ENCODE assay signal across 1 cellular context in the genomic region with DNA sequence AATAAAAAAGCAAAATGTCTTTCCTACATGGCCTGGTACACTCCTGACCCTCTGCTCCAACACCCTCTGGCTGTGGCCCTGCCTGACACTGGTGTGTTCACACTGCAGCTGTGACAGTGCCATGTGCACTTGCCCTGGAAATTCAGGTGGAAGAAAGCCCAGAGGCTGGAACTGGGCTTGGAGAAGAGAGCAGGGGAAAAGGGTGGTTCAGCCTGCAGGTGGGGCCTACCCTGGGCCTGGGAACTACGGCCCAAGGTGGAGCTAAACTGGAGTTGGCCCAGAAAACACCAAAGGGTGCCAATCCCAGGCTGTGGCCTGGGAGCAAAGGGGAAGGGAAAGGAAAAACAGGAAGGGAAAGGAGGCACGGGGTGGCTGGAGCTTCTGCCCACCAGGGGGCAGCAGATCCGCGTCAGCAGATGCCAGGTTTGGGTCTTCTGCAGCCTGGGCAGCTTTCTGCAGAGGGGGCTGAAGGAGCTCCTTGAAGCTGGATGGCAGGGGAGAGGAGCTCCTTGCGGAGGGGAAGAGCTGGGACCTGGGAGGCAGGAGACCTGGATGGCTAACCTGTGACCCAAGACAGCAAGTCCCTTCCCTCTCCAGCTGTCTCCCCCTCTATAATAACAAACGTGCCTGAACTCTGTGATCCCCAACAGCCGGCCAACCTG.
TF ChIP-seq lines count a peak whose summit lies in the region.

No MANE protein-coding gene starts in this region.

TF ChIP-seq in HepG2, 621 proteins besides CTCF, POLR2A, EP300 and RAD21 (continued from another document and continues in another):
- TF ChIP-seq, protein P1, sequence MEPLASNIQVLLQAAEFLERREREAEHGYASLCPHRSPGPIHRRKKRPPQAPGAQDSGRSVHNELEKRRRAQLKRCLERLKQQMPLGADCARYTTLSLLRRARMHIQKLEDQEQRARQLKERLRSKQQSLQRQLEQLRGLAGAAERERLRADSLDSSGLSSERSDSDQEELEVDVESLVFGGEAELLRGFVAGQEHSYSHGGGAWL (CRISPR knock-in tag; IDR thresholded peaks at IDR 0.05) = no peak
- no peak for TF ChIP-seq RNF2 (conservative IDR thresholded peaks at IDR 0.05; ENCODE audit: low read depth)
- TF ChIP-seq, protein P2, sequence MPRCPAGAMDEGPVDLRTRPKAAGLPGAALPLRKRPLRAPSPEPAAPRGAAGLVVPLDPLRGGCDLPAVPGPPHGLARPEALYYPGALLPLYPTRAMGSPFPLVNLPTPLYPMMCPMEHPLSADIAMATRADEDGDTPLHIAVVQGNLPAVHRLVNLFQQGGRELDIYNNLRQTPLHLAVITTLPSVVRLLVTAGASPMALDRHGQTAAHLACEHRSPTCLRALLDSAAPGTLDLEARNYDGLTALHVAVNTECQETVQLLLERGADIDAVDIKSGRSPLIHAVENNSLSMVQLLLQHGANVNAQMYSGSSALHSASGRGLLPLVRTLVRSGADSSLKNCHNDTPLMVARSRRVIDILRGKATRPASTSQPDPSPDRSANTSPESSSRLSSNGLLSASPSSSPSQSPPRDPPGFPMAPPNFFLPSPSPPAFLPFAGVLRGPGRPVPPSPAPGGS (CRISPR knock-in tag; IDR thresholded peaks at IDR 0.05) = 0 out of 2 replicates have a peak, but pooled peaks have one; percentile 40
- no peak for TF ChIP-seq HNF4A (CRISPR knock-in tag; IDR thresholded peaks at IDR 0.05)
- TF ChIP-seq ZNF777 (CRISPR knock-in tag; IDR thresholded peaks at IDR 0.05) = no peak
- TF ChIP-seq STAG1 (CRISPR knock-in tag; IDR thresholded peaks at IDR 0.05) = peak; percentile 91
- no peak for TF ChIP-seq SMYD3 (CRISPR knock-in tag; IDR thresholded peaks at IDR 0.05)
- TF ChIP-seq GATAD2A (CRISPR knock-in tag; IDR thresholded peaks at IDR 0.05) = 0 out of 2 replicates have a peak, but pooled peaks have one; percentile 21
- 0 out of 2 replicates have a peak, but pooled peaks have one; percentile 22 for TF ChIP-seq TOE1 (CRISPR knock-in tag; IDR thresholded peaks at IDR 0.05)
- TF ChIP-seq, protein P3, sequence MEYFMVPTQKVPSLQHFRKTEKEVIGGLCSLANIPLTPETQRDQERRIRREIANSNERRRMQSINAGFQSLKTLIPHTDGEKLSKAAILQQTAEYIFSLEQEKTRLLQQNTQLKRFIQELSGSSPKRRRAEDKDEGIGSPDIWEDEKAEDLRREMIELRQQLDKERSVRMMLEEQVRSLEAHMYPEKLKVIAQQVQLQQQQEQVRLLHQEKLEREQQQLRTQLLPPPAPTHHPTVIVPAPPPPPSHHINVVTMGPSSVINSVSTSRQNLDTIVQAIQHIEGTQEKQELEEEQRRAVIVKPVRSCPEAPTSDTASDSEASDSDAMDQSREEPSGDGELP (IDR thresholded peaks at IDR 0.05; ENCODE audit: borderline replicate concordance, low read depth) = peak; percentile 38; the same call in 1 of the 2 replicates
- no peak for TF ChIP-seq TSC22D2 (CRISPR knock-in tag; IDR thresholded peaks at IDR 0.05; ENCODE audit: borderline replicate concordance)
- TF ChIP-seq RBAK (CRISPR knock-in tag; IDR thresholded peaks at IDR 0.05) = no peak
- TF ChIP-seq, protein P4, sequence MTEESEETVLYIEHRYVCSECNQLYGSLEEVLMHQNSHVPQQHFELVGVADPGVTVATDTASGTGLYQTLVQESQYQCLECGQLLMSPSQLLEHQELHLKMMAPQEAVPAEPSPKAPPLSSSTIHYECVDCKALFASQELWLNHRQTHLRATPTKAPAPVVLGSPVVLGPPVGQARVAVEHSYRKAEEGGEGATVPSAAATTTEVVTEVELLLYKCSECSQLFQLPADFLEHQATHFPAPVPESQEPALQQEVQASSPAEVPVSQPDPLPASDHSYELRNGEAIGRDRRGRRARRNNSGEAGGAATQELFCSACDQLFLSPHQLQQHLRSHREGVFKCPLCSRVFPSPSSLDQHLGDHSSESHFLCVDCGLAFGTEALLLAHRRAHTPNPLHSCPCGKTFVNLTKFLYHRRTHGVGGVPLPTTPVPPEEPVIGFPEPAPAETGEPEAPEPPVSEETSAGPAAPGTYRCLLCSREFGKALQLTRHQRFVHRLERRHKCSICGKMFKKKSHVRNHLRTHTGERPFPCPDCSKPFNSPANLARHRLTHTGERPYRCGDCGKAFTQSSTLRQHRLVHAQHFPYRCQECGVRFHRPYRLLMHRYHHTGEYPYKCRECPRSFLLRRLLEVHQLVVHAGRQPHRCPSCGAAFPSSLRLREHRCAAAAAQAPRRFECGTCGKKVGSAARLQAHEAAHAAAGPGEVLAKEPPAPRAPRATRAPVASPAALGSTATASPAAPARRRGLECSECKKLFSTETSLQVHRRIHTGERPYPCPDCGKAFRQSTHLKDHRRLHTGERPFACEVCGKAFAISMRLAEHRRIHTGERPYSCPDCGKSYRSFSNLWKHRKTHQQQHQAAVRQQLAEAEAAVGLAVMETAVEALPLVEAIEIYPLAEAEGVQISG (CRISPR knock-in tag; IDR thresholded peaks at IDR 0.05) = peak; percentile 59
- 0 out of 2 replicates have a peak, but pooled peaks have one; percentile 13 for TF ChIP-seq ZNF484 (CRISPR knock-in tag; IDR thresholded peaks at IDR 0.05; ENCODE audit: borderline replicate concordance, low read depth)
- no peak for TF ChIP-seq GLI4 (CRISPR knock-in tag; IDR thresholded peaks at IDR 0.05; ENCODE audit: borderline replicate concordance)
- TF ChIP-seq, protein P5, sequence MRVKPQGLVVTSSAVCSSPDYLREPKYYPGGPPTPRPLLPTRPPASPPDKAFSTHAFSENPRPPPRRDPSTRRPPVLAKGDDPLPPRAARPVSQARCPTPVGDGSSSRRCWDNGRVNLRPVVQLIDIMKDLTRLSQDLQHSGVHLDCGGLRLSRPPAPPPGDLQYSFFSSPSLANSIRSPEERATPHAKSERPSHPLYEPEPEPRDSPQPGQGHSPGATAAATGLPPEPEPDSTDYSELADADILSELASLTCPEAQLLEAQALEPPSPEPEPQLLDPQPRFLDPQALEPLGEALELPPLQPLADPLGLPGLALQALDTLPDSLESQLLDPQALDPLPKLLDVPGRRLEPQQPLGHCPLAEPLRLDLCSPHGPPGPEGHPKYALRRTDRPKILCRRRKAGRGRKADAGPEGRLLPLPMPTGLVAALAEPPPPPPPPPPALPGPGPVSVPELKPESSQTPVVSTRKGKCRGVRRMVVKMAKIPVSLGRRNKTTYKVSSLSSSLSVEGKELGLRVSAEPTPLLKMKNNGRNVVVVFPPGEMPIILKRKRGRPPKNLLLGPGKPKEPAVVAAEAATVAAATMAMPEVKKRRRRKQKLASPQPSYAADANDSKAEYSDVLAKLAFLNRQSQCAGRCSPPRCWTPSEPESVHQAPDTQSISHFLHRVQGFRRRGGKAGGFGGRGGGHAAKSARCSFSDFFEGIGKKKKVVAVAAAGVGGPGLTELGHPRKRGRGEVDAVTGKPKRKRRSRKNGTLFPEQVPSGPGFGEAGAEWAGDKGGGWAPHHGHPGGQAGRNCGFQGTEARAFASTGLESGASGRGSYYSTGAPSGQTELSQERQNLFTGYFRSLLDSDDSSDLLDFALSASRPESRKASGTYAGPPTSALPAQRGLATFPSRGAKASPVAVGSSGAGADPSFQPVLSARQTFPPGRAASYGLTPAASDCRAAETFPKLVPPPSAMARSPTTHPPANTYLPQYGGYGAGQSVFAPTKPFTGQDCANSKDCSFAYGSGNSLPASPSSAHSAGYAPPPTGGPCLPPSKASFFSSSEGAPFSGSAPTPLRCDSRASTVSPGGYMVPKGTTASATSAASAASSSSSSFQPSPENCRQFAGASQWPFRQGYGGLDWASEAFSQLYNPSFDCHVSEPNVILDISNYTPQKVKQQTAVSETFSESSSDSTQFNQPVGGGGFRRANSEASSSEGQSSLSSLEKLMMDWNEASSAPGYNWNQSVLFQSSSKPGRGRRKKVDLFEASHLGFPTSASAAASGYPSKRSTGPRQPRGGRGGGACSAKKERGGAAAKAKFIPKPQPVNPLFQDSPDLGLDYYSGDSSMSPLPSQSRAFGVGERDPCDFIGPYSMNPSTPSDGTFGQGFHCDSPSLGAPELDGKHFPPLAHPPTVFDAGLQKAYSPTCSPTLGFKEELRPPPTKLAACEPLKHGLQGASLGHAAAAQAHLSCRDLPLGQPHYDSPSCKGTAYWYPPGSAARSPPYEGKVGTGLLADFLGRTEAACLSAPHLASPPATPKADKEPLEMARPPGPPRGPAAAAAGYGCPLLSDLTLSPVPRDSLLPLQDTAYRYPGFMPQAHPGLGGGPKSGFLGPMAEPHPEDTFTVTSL (CRISPR knock-in tag; IDR thresholded peaks at IDR 0.05; ENCODE audit: borderline replicate concordance) = no peak
- TF ChIP-seq ZNF781 (CRISPR knock-in tag; IDR thresholded peaks at IDR 0.05; ENCODE audit: borderline replicate concordance, not compliant biosample characterization) = peak; percentile 38
- TF ChIP-seq ZNF7 (CRISPR knock-in tag; IDR thresholded peaks at IDR 0.05) = no peak
- TF ChIP-seq PHF20 (CRISPR knock-in tag; IDR thresholded peaks at IDR 0.05) = no peak; the same call in 1 of the 2 replicates
- TF ChIP-seq ARNT2 (CRISPR knock-in tag; IDR thresholded peaks at IDR 0.05; ENCODE audit: low read depth) = peak; percentile 63; the same call in 1 of the 2 replicates
- 0 out of 3 replicates have a peak, but pooled peaks have one; percentile 23 for TF ChIP-seq MXI1 (IDR thresholded peaks at IDR 0.05; ENCODE audit: borderline replicate concordance, low read depth, low read length)
- TF ChIP-seq JARID2 (CRISPR knock-in tag; IDR thresholded peaks at IDR 0.05; ENCODE audit: insufficient replicate concordance) = no peak
- TF ChIP-seq, protein P6, sequence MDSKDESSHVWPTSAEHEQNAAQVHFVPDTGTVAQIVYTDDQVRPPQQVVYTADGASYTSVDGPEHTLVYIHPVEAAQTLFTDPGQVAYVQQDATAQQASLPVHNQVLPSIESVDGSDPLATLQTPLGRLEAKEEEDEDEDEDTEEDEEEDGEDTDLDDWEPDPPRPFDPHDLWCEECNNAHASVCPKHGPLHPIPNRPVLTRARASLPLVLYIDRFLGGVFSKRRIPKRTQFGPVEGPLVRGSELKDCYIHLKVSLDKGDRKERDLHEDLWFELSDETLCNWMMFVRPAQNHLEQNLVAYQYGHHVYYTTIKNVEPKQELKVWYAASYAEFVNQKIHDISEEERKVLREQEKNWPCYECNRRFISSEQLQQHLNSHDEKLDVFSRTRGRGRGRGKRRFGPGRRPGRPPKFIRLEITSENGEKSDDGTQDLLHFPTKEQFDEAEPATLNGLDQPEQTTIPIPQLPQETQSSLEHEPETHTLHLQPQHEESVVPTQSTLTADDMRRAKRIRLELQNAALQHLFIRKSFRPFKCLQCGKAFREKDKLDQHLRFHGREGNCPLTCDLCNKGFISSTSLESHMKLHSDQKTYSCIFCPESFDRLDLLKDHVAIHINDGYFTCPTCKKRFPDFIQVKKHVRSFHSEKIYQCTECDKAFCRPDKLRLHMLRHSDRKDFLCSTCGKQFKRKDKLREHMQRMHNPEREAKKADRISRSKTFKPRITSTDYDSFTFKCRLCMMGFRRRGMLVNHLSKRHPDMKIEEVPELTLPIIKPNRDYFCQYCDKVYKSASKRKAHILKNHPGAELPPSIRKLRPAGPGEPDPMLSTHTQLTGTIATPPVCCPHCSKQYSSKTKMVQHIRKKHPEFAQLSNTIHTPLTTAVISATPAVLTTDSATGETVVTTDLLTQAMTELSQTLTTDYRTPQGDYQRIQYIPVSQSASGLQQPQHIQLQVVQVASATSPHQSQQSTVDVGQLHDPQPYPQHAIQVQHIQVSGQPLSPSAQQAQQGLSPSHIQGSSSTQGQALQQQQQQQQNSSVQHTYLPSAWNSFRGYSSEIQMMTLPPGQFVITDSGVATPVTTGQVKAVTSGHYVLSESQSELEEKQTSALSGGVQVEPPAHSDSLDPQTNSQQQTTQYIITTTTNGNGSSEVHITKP (CRISPR knock-in tag; IDR thresholded peaks at IDR 0.05; ENCODE audit: low read depth) = peak; percentile 46; the same call in 1 of the 2 replicates
- TF ChIP-seq CEBPG (CRISPR knock-in tag; IDR thresholded peaks at IDR 0.05) = no peak
- peak; percentile 27; the same call in 1 of the 2 replicates for TF ChIP-seq ZNF205 (CRISPR knock-in tag; IDR thresholded peaks at IDR 0.05)
- TF ChIP-seq, protein P7, sequence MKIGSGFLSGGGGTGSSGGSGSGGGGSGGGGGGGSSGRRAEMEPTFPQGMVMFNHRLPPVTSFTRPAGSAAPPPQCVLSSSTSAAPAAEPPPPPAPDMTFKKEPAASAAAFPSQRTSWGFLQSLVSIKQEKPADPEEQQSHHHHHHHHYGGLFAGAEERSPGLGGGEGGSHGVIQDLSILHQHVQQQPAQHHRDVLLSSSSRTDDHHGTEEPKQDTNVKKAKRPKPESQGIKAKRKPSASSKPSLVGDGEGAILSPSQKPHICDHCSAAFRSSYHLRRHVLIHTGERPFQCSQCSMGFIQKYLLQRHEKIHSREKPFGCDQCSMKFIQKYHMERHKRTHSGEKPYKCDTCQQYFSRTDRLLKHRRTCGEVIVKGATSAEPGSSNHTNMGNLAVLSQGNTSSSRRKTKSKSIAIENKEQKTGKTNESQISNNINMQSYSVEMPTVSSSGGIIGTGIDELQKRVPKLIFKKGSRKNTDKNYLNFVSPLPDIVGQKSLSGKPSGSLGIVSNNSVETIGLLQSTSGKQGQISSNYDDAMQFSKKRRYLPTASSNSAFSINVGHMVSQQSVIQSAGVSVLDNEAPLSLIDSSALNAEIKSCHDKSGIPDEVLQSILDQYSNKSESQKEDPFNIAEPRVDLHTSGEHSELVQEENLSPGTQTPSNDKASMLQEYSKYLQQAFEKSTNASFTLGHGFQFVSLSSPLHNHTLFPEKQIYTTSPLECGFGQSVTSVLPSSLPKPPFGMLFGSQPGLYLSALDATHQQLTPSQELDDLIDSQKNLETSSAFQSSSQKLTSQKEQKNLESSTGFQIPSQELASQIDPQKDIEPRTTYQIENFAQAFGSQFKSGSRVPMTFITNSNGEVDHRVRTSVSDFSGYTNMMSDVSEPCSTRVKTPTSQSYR (CRISPR knock-in tag; IDR thresholded peaks at IDR 0.05; ENCODE audit: borderline replicate concordance) = no peak
- TF ChIP-seq YY1 (IDR thresholded peaks at IDR 0.05; ENCODE audit: insufficient read depth, insufficient replicate concordance, low read depth, low read length) = peak; percentile 76
- TF ChIP-seq ZNF550 (CRISPR knock-in tag; IDR thresholded peaks at IDR 0.05; ENCODE audit: borderline replicate concordance) = no peak
- TF ChIP-seq, protein P8, sequence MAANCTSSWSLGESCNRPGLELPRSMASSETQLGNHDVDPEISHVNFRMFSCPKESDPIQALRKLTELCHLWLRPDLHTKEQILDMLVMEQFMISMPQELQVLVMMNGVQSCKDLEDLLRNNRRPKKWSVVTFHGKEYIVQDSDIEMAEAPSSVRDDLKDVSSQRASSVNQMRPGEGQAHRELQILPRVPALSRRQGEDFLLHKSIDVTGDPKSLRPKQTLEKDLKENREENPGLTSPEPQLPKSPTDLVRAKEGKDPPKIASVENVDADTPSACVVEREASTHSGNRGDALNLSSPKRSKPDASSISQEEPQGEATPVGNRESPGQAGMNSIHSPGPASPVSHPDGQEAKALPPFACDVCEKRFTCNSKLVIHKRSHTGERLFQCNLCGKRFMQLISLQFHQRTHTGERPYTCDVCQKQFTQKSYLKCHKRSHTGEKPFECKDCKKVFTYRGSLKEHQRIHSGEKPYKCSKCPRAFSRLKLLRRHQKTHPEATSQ (CRISPR knock-in tag; IDR thresholded peaks at IDR 0.05; ENCODE audit: borderline replicate concordance) = no peak
- TF ChIP-seq KAT7 (CRISPR knock-in tag; IDR thresholded peaks at IDR 0.05; ENCODE audit: borderline replicate concordance) = no peak
- TF ChIP-seq, protein P9, sequence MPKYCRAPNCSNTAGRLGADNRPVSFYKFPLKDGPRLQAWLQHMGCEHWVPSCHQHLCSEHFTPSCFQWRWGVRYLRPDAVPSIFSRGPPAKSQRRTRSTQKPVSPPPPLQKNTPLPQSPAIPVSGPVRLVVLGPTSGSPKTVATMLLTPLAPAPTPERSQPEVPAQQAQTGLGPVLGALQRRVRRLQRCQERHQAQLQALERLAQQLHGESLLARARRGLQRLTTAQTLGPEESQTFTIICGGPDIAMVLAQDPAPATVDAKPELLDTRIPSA (CRISPR knock-in tag; IDR thresholded peaks at IDR 0.05; ENCODE audit: borderline replicate concordance) = no peak
- peak; percentile 33; the same call in 1 of the 2 replicates for TF ChIP-seq NRL (CRISPR knock-in tag; IDR thresholded peaks at IDR 0.05; ENCODE audit: borderline replicate concordance)
- peak; percentile 49; the same call in 1 of the 2 replicates for TF ChIP-seq FOXA3 (CRISPR knock-in tag; IDR thresholded peaks at IDR 0.05)
- TF ChIP-seq KAT8 (CRISPR knock-in tag; IDR thresholded peaks at IDR 0.05) = 0 out of 2 replicates have a peak, but pooled peaks have one; percentile 20
